ENCODE assay signal across 19 cellular contexts in the genomic region with DNA sequence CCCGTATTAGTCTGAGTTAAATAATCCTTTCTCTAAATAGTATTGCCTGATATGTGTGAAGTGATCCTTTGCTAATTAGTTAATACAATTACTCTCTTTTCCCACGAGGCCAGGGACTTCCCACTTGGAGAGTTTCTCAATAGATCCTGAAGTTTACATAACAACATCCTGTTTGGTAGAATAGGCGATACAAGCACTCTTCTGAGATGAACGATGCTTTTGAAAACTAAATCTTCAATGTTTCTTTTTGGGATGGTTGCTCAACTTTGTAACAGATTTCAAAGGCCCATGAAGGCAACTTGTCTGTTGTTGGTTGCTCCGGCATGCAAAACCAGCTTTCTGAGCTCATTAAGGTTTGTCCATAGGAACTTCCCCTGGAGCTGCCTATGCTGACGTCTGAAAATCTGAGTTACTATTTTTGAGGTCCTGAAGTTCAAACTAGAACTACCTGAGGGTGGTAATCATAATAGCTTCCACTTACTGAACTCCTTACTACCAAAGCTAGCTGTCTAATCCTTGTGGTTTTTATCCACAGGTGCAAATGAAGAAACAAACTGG. TPM values are rescaled to one million over a fixed set of nuclear protein-coding genes. Genes with fewer than 3 reads are reported as not detected.
DNase-seq lines count a peak whose midpoint lies in the region; ATAC-seq and TF ChIP-seq lines count a peak whose summit lies in the region.
"Had no signal": no experiment of that assay in that cellular context is flagged by ENCODE, and none has a peak within 500 bp of the region (broad histone marks: within the 10 kb centered on the region; RNA-seq: fewer than 3 reads in every experiment).

No MANE protein-coding gene starts in this region.

- H3K4me3 ChIP-seq in NB4 (ENCODE audit: low read depth, low read length), result no peak overlapping the region
- no peak overlapping the region for H3K4me3 ChIP-seq in osteoblast (ENCODE audit: insufficient read depth, low read length)
- H3K4me3 ChIP-seq: cardiac muscle cell had no signal

- DNase-seq in CD1c-positive myeloid dendritic cell (ENCODE audit: extremely low spot score) (peak; percentile 19), NB4 (ENCODE audit: low read depth) (peak; percentile 34), fibroblast of gingiva (ENCODE audit: low read depth) (peak; percentile 37), osteoblast (ENCODE audit: insufficient read length, low spot score, missing footprints) (no peak), NCI-H128 (lab: John Stamatoyannopoulos, UW; ENCODE audit: unreplicated experiment) (no peak)
- DNase-seq in stimulated activated naive CD4-positive, alpha-beta T cell treated with Interleukin-2 at 50 U/mL for 16 hours (lab: John Stamatoyannopoulos, UW), result no peak
- DNase-seq in activated T-cell treated with anti-CD3 and anti-CD28 coated beads, Interleukin-2, amount 50 U/mL, for 1 hour, result no peak
- DNase-seq: activated CD4-positive, alpha-beta T cell treated with anti-CD3 and anti-CD28 coated beads, Interleukin-2, amount 10 ng/mL, durations not matched to agents 7 days and 5 days; activated naive CD8-positive, alpha-beta T cell treated with anti-CD3 and anti-CD28 coated beads, Interleukin-2, amount 50 U/mL, for 24 hours; AML-193; COR-L47; DND-41; NCI-H1105 treated with DMSO at 0.1 percent for 48 hours; NCI-H524 treated with DMSO at 0.1 percent for 48 hours had no signal

- H4K20me1 ChIP-seq in osteoblast (ENCODE audit: insufficient read depth, low read length), result no peaks in the 10 kb centered on the region

- H3K36me3 ChIP-seq in osteoblast (ENCODE audit: insufficient read depth, low read length), result no peaks in the 10 kb centered on the region
- H3K36me3 ChIP-seq: cardiac muscle cell, neutrophil had no signal

- TF ChIP-seq POLR2A in NB4 (IDR thresholded peaks at IDR 0.05; ENCODE audit: extremely low read depth, insufficient read length), result no peak

- H3K9me3 ChIP-seq in osteoblast (ENCODE audit: low read depth, low read length), result no peaks in the 10 kb centered on the region
- H3K9me3 ChIP-seq: neutrophil had no signal

- H2AFZ ChIP-seq in osteoblast (ENCODE audit: low read length), result peak overlapping the region; percentile 72

- no peak overlapping the region for H3K27ac ChIP-seq in osteoblast (ENCODE audit: low read depth, low read length)
- H3K27ac ChIP-seq: cardiac muscle cell, neutrophil had no signal

- no peaks in the 10 kb centered on the region for H3K27me3 ChIP-seq in osteoblast (ENCODE audit: insufficient read depth, low read length)
- H3K27me3 ChIP-seq: cardiac muscle cell had no signal

- H3K4me2 ChIP-seq in osteoblast (ENCODE audit: insufficient read depth, low read length), result no peak overlapping the region

- no peak for ATAC-seq in HG03460 (IDR thresholded peaks at IDR 0.05; ENCODE audit: unreplicated experiment)
- ATAC-seq: activated naive CD8-positive, alpha-beta T cell treated with anti-CD3 and anti-CD28 coated beads, Interleukin-2, amount 50 U/mL, for 24 hours had no signal

- no peaks in the 10 kb centered on the region for H3K79me2 ChIP-seq in osteoblast (ENCODE audit: insufficient read depth, low read length)

- TF ChIP-seq CTCF in NB4 (IDR thresholded peaks at IDR 0.05; ENCODE audit: low read depth, low read length), result no peak
- TF ChIP-seq CTCF in osteoblast (IDR thresholded peaks at IDR 0.05; ENCODE audit: extremely low read depth, low read depth, low read length), result no peak

- H3K4me1 ChIP-seq in osteoblast (ENCODE audit: insufficient read depth, low read length), result peaks cover 43% of the 10 kb centered on the region

RNA-seq across cellular contexts. Expression of gene ROS1, which starts 25.9 kb away (rescaled TPM):
- total RNA-seq in osteoblast, result 0.59 and 1.4 TPM in 2 replicates
- total RNA-seq: activated CD4-positive, alpha-beta T cell treated with anti-CD3 and anti-CD28 coated beads, Interleukin-2, amount 10 ng/mL, durations not matched to agents 7 days and 5 days; cardiac muscle cell; frontal cortex; HT-29 had no signal

RNA-seq across cellular contexts. Expression of gene DCBLD1, which starts 30.8 kb away (rescaled TPM):
- 22.1 and 29.7 TPM in 2 replicates for total RNA-seq in osteoblast

Comparison
In these comparisons a context has a peak if more than half of its experiments do, and no peak if none do; other contexts are left out.
1. DNase-seq: peak in CD1c-positive myeloid dendritic cell (single experiment), NB4 (single experiment) and fibroblast of gingiva (single experiment); none in osteoblast (single experiment), stimulated activated naive CD4-positive, alpha-beta T cell treated with Interleukin-2 at 50 U/mL for 16 hours (single experiment), NCI-H128 (single experiment) and activated T-cell treated with anti-CD3 and anti-CD28 coated beads, Interleukin-2, amount 50 U/mL, for 1 hour (single experiment).